Comparison of ENCODE assay signal across 13 cellular contexts in genomic region chr10:63644398-63645142, GRCh38.
DNase-seq lines count a peak whose midpoint lies in the region; ATAC-seq and TF ChIP-seq lines count a peak whose summit lies in the region.
"Had no signal": no experiment of that assay in that cellular context is flagged by ENCODE, and none has a peak within 500 bp of the region (broad histone marks: within the 10 kb centered on the region; RNA-seq: fewer than 3 reads in every experiment).

No MANE protein-coding gene starts in this region.

- DNase-seq in activated naive CD4-positive, alpha-beta T cell treated with anti-CD3 and anti-CD28 coated beads, Interleukin-2, amount 50 U/mL, for 72 hours (ENCODE audit: low spot score in 2 of 2), result no peak
- no peak for DNase-seq in activated naive CD4-positive, alpha-beta T cell (lab: John Stamatoyannopoulos, UW)
- no peak for DNase-seq in dorsolateral prefrontal cortex
- no peak for DNase-seq in left lobe of liver (ENCODE audit: low spot score)
- DNase-seq in left colon, result no peak
- no peak for DNase-seq in lower leg skin (ENCODE audit: low spot score in 2 of 2)
- DNase-seq: ACHN; activated CD4-positive, alpha-beta T cell treated with anti-CD3 and anti-CD28 coated beads for 1 hour; NCI-H774; nephron progenitor cell had no signal

- H3K27me3 ChIP-seq in dorsolateral prefrontal cortex, result no peaks in the 10 kb centered on the region
- H3K27me3 ChIP-seq: hepatocyte had no signal

- peak overlapping the region in 1 of 2 donors; percentile 58 for H3K27ac Mint-ChIP-seq in activated naive CD4-positive, alpha-beta T cell treated with anti-CD3 and anti-CD28 coated beads, Interleukin-2, amount 50 U/mL, for 72 hours
- H3K27ac Mint-ChIP-seq: nephron progenitor cell had no signal

- H3K4me3 ChIP-seq in dorsolateral prefrontal cortex (no peak overlapping the region), lower leg skin (ENCODE audit: low read depth, poor library complexity, severe bottlenecking) (no peak overlapping the region)
- H3K4me3 ChIP-seq: hepatocyte had no signal

- no peaks in the 10 kb centered on the region for H3K36me3 Mint-ChIP-seq in activated naive CD4-positive, alpha-beta T cell treated with anti-CD3 and anti-CD28 coated beads, Interleukin-2, amount 50 U/mL, for 72 hours

- ATAC-seq in activated naive CD4-positive, alpha-beta T cell treated with anti-CD3 and anti-CD28 coated beads, Interleukin-2, amount 50 U/mL, for 72 hours, result peak; percentile 20 to 85
- peak; percentile 57 for ATAC-seq in left lobe of liver
- no peak for ATAC-seq in left colon
- no peak for ATAC-seq in HG03025 (IDR thresholded peaks at IDR 0.05; ENCODE audit: low FRiP score, unreplicated experiment)

- H3K27ac ChIP-seq in dorsolateral prefrontal cortex, result peak overlapping the region in 46 of 59 donors; percentile 5 to 82 (median 60)
- H3K27ac ChIP-seq in temporal lobe (ENCODE audit: low read depth, low read length), result peak overlapping the region; percentile 71
- H3K27ac ChIP-seq: hepatocyte had no signal

- TF ChIP-seq CTCF in dorsolateral prefrontal cortex (IDR thresholded peaks at IDR 0.05 in 54 of 56, conservative IDR thresholded peaks at IDR 0.05 in 2 of 56; ENCODE audit: low read depth in 1 of 56, partially characterized antibody in 56 of 56) (no peak), lower leg skin (IDR thresholded peaks at IDR 0.05) (no peak)

- intact Hi-C loops in dorsolateral prefrontal cortex (cut with DNase I), result no loop called here
- intact Hi-C loops in left colon (cut with DNase I, micrococcal nuclease), result no loop called here
- intact Hi-C loops in lower leg skin (cut with DNase I; ENCODE audit: low total_unique reads), result no loop called here

- WGBS in lower leg skin, 2 donors, result 80 to 87% methylated on average over 4 of the region's 4 CpGs

- TF ChIP-seq POLR2A in lower leg skin (IDR thresholded peaks at IDR 0.05), result no peak

- no peaks in the 10 kb centered on the region for H3K9me3 Mint-ChIP-seq in activated naive CD4-positive, alpha-beta T cell treated with anti-CD3 and anti-CD28 coated beads, Interleukin-2, amount 50 U/mL, for 72 hours
- H3K9me3 Mint-ChIP-seq: nephron progenitor cell had no signal

Comparison
In these comparisons a context has a peak if more than half of its experiments do, and no peak if none do; other contexts are left out.
1. ATAC-seq: peak in activated naive CD4-positive, alpha-beta T cell treated with anti-CD3 and anti-CD28 coated beads, Interleukin-2, amount 50 U/mL, for 72 hours (2 of 2) and left lobe of liver (single experiment); none in left colon (single experiment) and HG03025 (single experiment).